Comparison of ENCODE assay signal across 27 cellular contexts in the genomic region with DNA sequence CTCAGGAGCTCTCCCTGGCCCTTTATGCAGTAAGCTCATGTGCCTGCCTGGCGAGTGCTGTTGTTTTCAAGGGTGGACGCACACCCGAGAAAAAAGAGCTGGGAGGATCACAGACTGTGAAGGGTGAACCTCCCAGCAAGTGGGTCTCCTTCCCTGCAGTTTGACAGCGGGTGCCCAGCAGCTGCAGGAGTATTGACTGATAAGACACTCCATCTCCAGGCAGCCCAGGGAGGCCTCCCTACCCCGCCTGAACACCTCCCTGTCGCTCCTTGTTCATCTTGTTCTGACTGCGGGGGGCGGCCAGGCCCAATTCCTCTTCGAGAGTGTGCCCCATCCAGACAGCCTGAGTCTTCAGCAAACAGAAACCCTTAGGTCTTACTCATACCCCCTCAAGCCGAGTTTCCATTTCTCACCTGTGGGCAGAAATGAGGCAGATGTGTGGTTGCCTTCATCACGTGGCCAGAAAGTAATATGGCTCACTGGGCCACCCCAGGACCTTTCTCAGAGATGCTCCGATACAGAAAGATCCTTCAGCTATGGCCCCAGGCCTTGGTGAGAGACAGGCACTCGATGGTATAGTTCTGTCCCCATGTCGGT. TPM values are rescaled to one million over a fixed set of nuclear protein-coding genes. Genes with fewer than 3 reads are reported as not detected.
A peak's percentile ranks its signal among the peaks of the same experiment; 100 is the strongest.
DNase-seq lines count a peak whose midpoint lies in the region; ATAC-seq, FAIRE-seq and TF ChIP-seq lines count a peak whose summit lies in the region.
"Had no signal": no experiment of that assay in that cellular context is flagged by ENCODE, and none has a peak within 500 bp of the region (broad histone marks: within the 10 kb centered on the region; RNA-seq: fewer than 3 reads in every experiment).

No MANE protein-coding gene starts in this region.

- peak overlapping the region; percentile 48 for H2AK9ac ChIP-seq in IMR-90 (replicated peaks; ENCODE audit: low read depth, low read length, poor library complexity)

- no peak overlapping the region for H3K4ac ChIP-seq in IMR-90 (ENCODE audit: low read depth, low read length)

- H3K27me3 ChIP-seq in IMR-90 (ENCODE audit: control insufficient read depth, insufficient read depth, low read length): no peaks in the 10 kb centered on the region
- H3K27me3 ChIP-seq in GM12878 (replicated peaks in 1 of 2; ENCODE audit: control insufficient read depth in 2 of 2, insufficient read depth in 2 of 2, low read length in 1 of 2): no peaks in the 10 kb centered on the region
- H3K27me3 ChIP-seq in gastrocnemius medialis: no peaks in the 10 kb centered on the region
- H3K27me3 ChIP-seq: breast epithelium, colonic mucosa, suprapubic skin, upper lobe of right lung had no signal

- H2AK5ac ChIP-seq in IMR-90 (ENCODE audit: low read depth, low read length): no peak overlapping the region

- H3K9me3 ChIP-seq in IMR-90 (ENCODE audit: control insufficient read depth, insufficient read depth, low read length) (no peaks in the 10 kb centered on the region), GM12878 (replicated peaks; ENCODE audit: control insufficient read depth, insufficient read depth, low read length) (no peaks in the 10 kb centered on the region), gastrocnemius medialis (no peaks in the 10 kb centered on the region)
- H3K9me3 ChIP-seq: breast epithelium, colonic mucosa, suprapubic skin, upper lobe of right lung had no signal

- H3K9ac ChIP-seq in IMR-90 (ENCODE audit: low read depth, low read length) (no peak overlapping the region), GM12878 (ENCODE audit: control insufficient read depth, insufficient read depth, low read length) (no peak overlapping the region)

- no peak overlapping the region for H3K14ac ChIP-seq in IMR-90 (replicated peaks; ENCODE audit: low read depth, low read length)

- no peak overlapping the region for H3K27ac ChIP-seq in IMR-90 (ENCODE audit: insufficient read depth, low read length)
- no peak overlapping the region for H3K27ac ChIP-seq in GM12878 (ENCODE audit: control insufficient read depth, insufficient read depth)
- no peak overlapping the region for H3K27ac ChIP-seq in gastrocnemius medialis
- H3K27ac ChIP-seq: breast epithelium, colonic mucosa, suprapubic skin, upper lobe of right lung had no signal

- peaks cover 2 to 23% of the 10 kb centered on the region in 2 experiments; a peak in 3 of 4 replicates for H3K79me1 ChIP-seq in IMR-90 (ENCODE audit: low read depth in 1 of 2, low read length in 2 of 2)

- peaks cover 63% of the 10 kb centered on the region for H3K36me3 ChIP-seq in IMR-90 (ENCODE audit: control insufficient read depth, insufficient read depth, low read length)
- peaks cover 24 to 50% of the 10 kb centered on the region in 2 experiments for H3K36me3 ChIP-seq in GM12878 (ENCODE audit: control insufficient read depth in 2 of 2, insufficient read depth in 2 of 2, low read length in 1 of 2)
- H3K36me3 ChIP-seq in gastrocnemius medialis: peaks cover 8 to 75% of the 10 kb centered on the region in 2 donors

- no peak overlapping the region for H3K4me3 ChIP-seq in IMR-90 (ENCODE audit: insufficient read depth, low read depth, low read length)
- no peak overlapping the region for H3K4me3 ChIP-seq in GM12878
- no peak overlapping the region for H3K4me3 ChIP-seq in gastrocnemius medialis
- H3K4me3 ChIP-seq: breast epithelium, colonic mucosa, suprapubic skin, upper lobe of right lung had no signal

- RAD21 ChIA-PET in GM12878 (lab: Charles Lee; ENCODE audit: unreplicated experiment): no interaction called here

- BruUV-seq in IMR-90 (replicated peaks; lab: Mats Ljungman, UMichigan) (no TSS peak), GM12878 (replicated peaks; lab: Mats Ljungman, UMichigan) (no TSS peak)

- no peak overlapping the region for H4K8ac ChIP-seq in IMR-90 (ENCODE audit: low read depth in 2 of 2, low read length in 2 of 2)

- FAIRE-seq in GM12878 (lab: Jason Lieb, UNC): no peak
- FAIRE-seq: GM12891, H54, keratinocyte had no signal

- in situ Hi-C loops in IMR-90 (cut with MboI; ENCODE audit: low sequenced_read_pairs): loop anchor here (5.0 kb wide), 1 partner anchor 67 kb away; no protein-coding TSS in a partner anchor
- in situ Hi-C loops in GM12878 (cut with MboI): no loop called here
- in situ Hi-C loops in gastrocnemius medialis (cut with MboI; ENCODE audit: low sequenced_read_pairs in 4 of 4): no loop called here
- in situ Hi-C loops in ACHN (cut with HindIII; ENCODE audit: low pct_ligation_motif_present, low pct_unique_long_range_greater_than_20kb, low sequenced_read_pairs): no loop called here

- POLR2A ChIA-PET in IMR-90 (lab: Charles Lee; ENCODE audit: unreplicated experiment) (no interaction called here), GM12878 (lab: Charles Lee) (no interaction called here)

- TF ChIP-seq POLR2A in IMR-90 (IDR thresholded peaks at IDR 0.05; ENCODE audit: low read depth, low read length) (no peak), GM12878 (IDR thresholded peaks at IDR 0.05; ENCODE audit: low read depth, low read length) (no peak), gastrocnemius medialis (IDR thresholded peaks at IDR 0.05) (no peak)

- H3K4me1 ChIP-seq in IMR-90 (ENCODE audit: control insufficient read depth, insufficient read depth, low read length) (peaks cover 3% of the 10 kb centered on the region), GM12878 (ENCODE audit: control insufficient read depth, insufficient read depth, low read length) (no peaks in the 10 kb centered on the region; the same call in 1 of the 2 replicates), gastrocnemius medialis (peaks cover 12 to 22% of the 10 kb centered on the region in 2 donors)
- H3K4me1 ChIP-seq: breast epithelium, colonic mucosa had no signal

- dilution Hi-C loops in IMR-90 (cut with HindIII; ENCODE audit: low sequenced_read_pairs, unreplicated experiment): no loop called here

- peak; percentile 22 for DNase-seq in stimulated activated CD4-positive, alpha-beta T cell treated with anti-CD3 and anti-CD28 coated beads, Interleukin-15, amount 100 ng/mL, for 24 hours
- no peak for DNase-seq in stimulated activated CD4-positive, alpha-beta T cell treated with anti-CD3 and anti-CD28 coated beads, Interleukin-4, amount 100 ng/mL, for 1 hour
- DNase-seq in IMR-90 (no peak), GM12878 (ENCODE audit: low read depth, low spot score) (no peak), cerebellum (ENCODE audit: low spot score) (no peak), gastrocnemius medialis (no peak), ACHN (no peak)
- DNase-seq: activated CD4-positive, alpha-beta T cell treated with anti-CD3 and anti-CD28 coated beads for 4 hours; activated CD8-positive, alpha-beta memory T cell treated with anti-CD3 and anti-CD28 coated beads, Interleukin-2, amount 50 U/mL, for 4 hours; colonic mucosa; effector CD8-positive, alpha-beta T cell; midbrain; naive thymus-derived CD4-positive, alpha-beta T cell; NCI-H1092; NCI-H187; NCI-H2171 treated with DMSO at 0.1 percent for 48 hours; NCI-H524; occipital lobe; PC-3; Right ventricle myocardium superior; T-helper 2 cell; upper lobe of right lung had no signal

- peaks cover 2% of the 10 kb centered on the region; the same call in 1 of the 2 replicates for H4K20me1 ChIP-seq in IMR-90 (ENCODE audit: insufficient read depth, low read length)
- no peaks in the 10 kb centered on the region for H4K20me1 ChIP-seq in GM12878 (ENCODE audit: control insufficient read depth, insufficient read depth)

- TF ChIP-seq RAD21 in IMR-90 (IDR thresholded peaks at IDR 0.05; ENCODE audit: low read length) (no peak), GM12878 (IDR thresholded peaks at IDR 0.05; ENCODE audit: insufficient read depth, low read depth, low read length) (no peak)

- ATAC-seq in IMR-90 (ENCODE audit: low read depth) (no peak), GM12878 (peak; percentile 32), gastrocnemius medialis (no peak)
- ATAC-seq: naive thymus-derived CD4-positive, alpha-beta T cell; PC-3; upper lobe of right lung had no signal

- peaks cover 14% of the 10 kb centered on the region for H3K9me1 ChIP-seq in IMR-90 (ENCODE audit: insufficient read depth, low read length)

- no peak overlapping the region for H2BK15ac ChIP-seq in IMR-90 (ENCODE audit: low read depth, low read length)

- SMC1A ChIA-PET in GM12878 (lab: Charles Lee; ENCODE audit: uncharacterized antibody, unreplicated experiment): no interaction called here

- no peak overlapping the region for H4K5ac ChIP-seq in IMR-90 (ENCODE audit: low read depth, low read length)

- CTCF ChIA-PET in IMR-90 (lab: Yijun Ruan, JAX): no interaction called here
- CTCF ChIA-PET in GM12878 (lab: Yijun Ruan, JAX): no interaction called here

- no peak overlapping the region for H3K56ac ChIP-seq in IMR-90 (ENCODE audit: extremely low read depth, insufficient read depth, low read length)

- WGBS in IMR-90 (ENCODE audit: extremely low coverage in 2 of 2, insufficient read length in 1 of 2), 2 experiments: 100% methylated on average over 2 of the region's 14 CpGs; no CpG with 5 or more reads in 1 of the 2 experiments
- WGBS in GM12878 (ENCODE audit: insufficient coverage, insufficient replicate concordance, low lambda C conversion rate, missing lambda C conversion rate): 70% methylated on average over 14 of the region's 14 CpGs

- H2BK20ac ChIP-seq in IMR-90 (ENCODE audit: low read depth, low read length): no peak overlapping the region

- intact Hi-C loops in IMR-90 (cut with micrococcal nuclease): no loop called here
- intact Hi-C loops in GM12878 (cut with micrococcal nuclease; ENCODE audit: unreplicated experiment): no loop called here
- intact Hi-C loops in gastrocnemius medialis (cut with DNase I; ENCODE audit: low total_unique reads): no loop called here

- H2BK5ac ChIP-seq in IMR-90 (ENCODE audit: low read depth, low read length, poor library complexity, severe bottlenecking): no peak overlapping the region

- no peaks in the 10 kb centered on the region for H3K79me2 ChIP-seq in GM12878 (ENCODE audit: control insufficient read depth, insufficient read depth, low read length)

- no peak overlapping the region for H2BK120ac ChIP-seq in IMR-90 (ENCODE audit: low read depth, low read length)

- no peak overlapping the region for H3K18ac ChIP-seq in IMR-90 (ENCODE audit: low read depth, low read length)

- no peak for TF ChIP-seq EP300 in GM12878 (IDR thresholded peaks at IDR 0.05; ENCODE audit: borderline replicate concordance in 1 of 2, control insufficient read depth in 1 of 2, low read depth in 2 of 2, low read length in 2 of 2)

- no peak overlapping the region for H3K23ac ChIP-seq in IMR-90 (ENCODE audit: low read depth, low read length)

- no peak overlapping the region for H2AFZ ChIP-seq in IMR-90 (replicated peaks; ENCODE audit: low read length, poor library complexity)
- H2AFZ ChIP-seq in GM12878 (ENCODE audit: control insufficient read depth, low read depth, low read length): no peak overlapping the region

- no peak overlapping the region for H4K91ac ChIP-seq in IMR-90 (ENCODE audit: insufficient read depth, low read depth, low read length)

- H3K4me2 ChIP-seq in IMR-90 (ENCODE audit: low read depth, low read length) (no peak overlapping the region), GM12878 (ENCODE audit: control insufficient read depth, insufficient read depth) (no peak overlapping the region)

- TF ChIP-seq CTCF in IMR-90 (conservative IDR thresholded peaks at IDR 0.05; ENCODE audit: low read depth, low read length): no peak
- TF ChIP-seq CTCF in GM12878 (IDR thresholded peaks at IDR 0.05 in 2 of 3, conservative IDR thresholded peaks at IDR 0.05 in 1 of 3; ENCODE audit: control insufficient read depth in 2 of 3, extremely low read depth in 1 of 3, insufficient read depth in 1 of 3, low read depth in 3 of 3, low read length in 3 of 3): no peak
- TF ChIP-seq CTCF in gastrocnemius medialis (IDR thresholded peaks at IDR 0.05 in 4 of 5, conservative IDR thresholded peaks at IDR 0.05 in 1 of 5): no peak

RNA-seq across cellular contexts. Expression of gene MDH2, which starts 17.2 kb away (rescaled TPM):
- total RNA-seq in IMR-90 (2012; rRNA removed) (55.4 and 56.1 TPM in 2 replicates), GM12878 (2014; rRNA removed) (237 and 266 TPM in 2 replicates), GM12878 (2014; rRNA removed; fragmentation: Illumina TruSeq; extraction: Trizol) (107 and 109 TPM in 2 replicates), GM12878 (2021) (351 and 364 TPM in 2 replicates), cerebellum (36.3 TPM), gastrocnemius medialis (100 to 1,000 TPM; 236 to 344 (median 284) TPM)
- polyA plus RNA-seq in IMR-90 (2012; rRNA removed) (206 and 232 TPM in 2 replicates), GM12878 (2011; rRNA removed) (47.7 and 170 TPM in 2 replicates), GM12878 (2014; fragmentation: Illumina TruSeq; extraction: Trizol) (132 and 233 TPM in 2 replicates), GM12878 (2014; fragmentation: Nextera tagmentation; extraction: Ambion mirVana) (100 to 1,000 TPM; 106 to 131 TPM), GM12878 (2014; rRNA removed) (118 and 151 TPM in 2 replicates), GM12878 (2016; fragmentation: Nextera tagmentation; extraction: Ambion mirVana) (100 to 1,000 TPM; 491 to 530 TPM)
- 161 and 191 TPM in 2 replicates for polyA plus RNA-seq in IMR-90 (2012; cell fraction: cytosol; rRNA removed)
- polyA plus RNA-seq in IMR-90 (2012; cell fraction: nucleus; rRNA removed; ENCODE audit: low replicate concordance): 83.5 and 115 TPM in 2 replicates
- 72.2 and 76.1 TPM in 2 replicates for total RNA-seq in GM12878 (2013; cell fraction: nucleolus; rRNA removed)
- 98.8 TPM for polyA plus RNA-seq in GM12878 (2011; ENCODE audit: low read depth)
- 135 and 168 TPM in 2 replicates for polyA plus RNA-seq in GM12878 (2011; cell fraction: cytosol; rRNA removed)
- polyA plus RNA-seq in GM12878 (2011; cell fraction: nucleus; rRNA removed): 180 and 224 TPM in 2 replicates
- 161 and 211 TPM in 2 replicates for polyA plus RNA-seq in GM12878 (2012)
- 94.0 and 114 TPM in 2 replicates for polyA minus RNA-seq in GM12878 (2011; rRNA and poly(A)+ RNA removed)
- 144 and 146 TPM in 2 replicates for polyA minus RNA-seq in GM12878 (2011; cell fraction: cytosol; rRNA and poly(A)+ RNA removed)
- polyA minus RNA-seq in GM12878 (2011; cell fraction: nucleus; rRNA and poly(A)+ RNA removed): 43.5 and 74.1 TPM in 2 replicates

RNA-seq across cellular contexts. Expression of gene STYXL1, which starts 17.3 kb away (rescaled TPM):
- total RNA-seq in IMR-90 (2012; rRNA removed): 70.0 and 73.8 TPM in 2 replicates
- 53.9 and 66.1 TPM in 2 replicates for polyA plus RNA-seq in IMR-90 (2012; rRNA removed)
- 40.2 and 55.4 TPM in 2 replicates for polyA plus RNA-seq in IMR-90 (2012; cell fraction: cytosol; rRNA removed)
- 23.0 and 50.8 TPM in 2 replicates for polyA plus RNA-seq in IMR-90 (2012; cell fraction: nucleus; rRNA removed; ENCODE audit: low replicate concordance)
- 16.9 and 17.2 TPM in 2 replicates for total RNA-seq in GM12878 (2013; cell fraction: nucleolus; rRNA removed)
- 40.2 and 43.4 TPM in 2 replicates for total RNA-seq in GM12878 (2014; rRNA removed)
- total RNA-seq in GM12878 (2014; rRNA removed; fragmentation: Illumina TruSeq; extraction: Trizol): 38.0 and 38.8 TPM in 2 replicates
- total RNA-seq in GM12878 (2021): 25.6 and 29.3 TPM in 2 replicates
- polyA plus RNA-seq in GM12878 (2011; ENCODE audit: low read depth): 36.9 TPM
- polyA plus RNA-seq in GM12878 (2011; rRNA removed): 23.8 and 34.6 TPM in 2 replicates
- 32.1 and 44.0 TPM in 2 replicates for polyA plus RNA-seq in GM12878 (2011; cell fraction: cytosol; rRNA removed)
- 22.8 and 23.2 TPM in 2 replicates for polyA plus RNA-seq in GM12878 (2011; cell fraction: nucleus; rRNA removed)
- 28.9 and 42.6 TPM in 2 replicates for polyA plus RNA-seq in GM12878 (2012)
- 44.3 and 58.3 TPM in 2 replicates for polyA plus RNA-seq in GM12878 (2014; fragmentation: Illumina TruSeq; extraction: Trizol)
- polyA plus RNA-seq in GM12878 (2014; fragmentation: Nextera tagmentation; extraction: Ambion mirVana): 10 to 100 TPM; 18.4 to 33.3 TPM
- 39.7 and 46.7 TPM in 2 replicates for polyA plus RNA-seq in GM12878 (2014; rRNA removed)
- polyA plus RNA-seq in GM12878 (2016; fragmentation: Nextera tagmentation; extraction: Ambion mirVana): 10 to 100 TPM; 61.4 to 65.9 TPM
- 17.1 and 19.3 TPM in 2 replicates for polyA minus RNA-seq in GM12878 (2011; rRNA and poly(A)+ RNA removed)
- 4.1 and 5.6 TPM in 2 replicates for polyA minus RNA-seq in GM12878 (2011; cell fraction: cytosol; rRNA and poly(A)+ RNA removed)
- polyA minus RNA-seq in GM12878 (2011; cell fraction: nucleus; rRNA and poly(A)+ RNA removed): 4.7 and 7.5 TPM in 2 replicates
- 15.0 TPM for total RNA-seq in cerebellum
- total RNA-seq in gastrocnemius medialis: 10 to 100 TPM; 10.0 to 31.5 (median 17.3) TPM
